ENCODE assay signal across 30 cellular contexts in the genomic region with DNA sequence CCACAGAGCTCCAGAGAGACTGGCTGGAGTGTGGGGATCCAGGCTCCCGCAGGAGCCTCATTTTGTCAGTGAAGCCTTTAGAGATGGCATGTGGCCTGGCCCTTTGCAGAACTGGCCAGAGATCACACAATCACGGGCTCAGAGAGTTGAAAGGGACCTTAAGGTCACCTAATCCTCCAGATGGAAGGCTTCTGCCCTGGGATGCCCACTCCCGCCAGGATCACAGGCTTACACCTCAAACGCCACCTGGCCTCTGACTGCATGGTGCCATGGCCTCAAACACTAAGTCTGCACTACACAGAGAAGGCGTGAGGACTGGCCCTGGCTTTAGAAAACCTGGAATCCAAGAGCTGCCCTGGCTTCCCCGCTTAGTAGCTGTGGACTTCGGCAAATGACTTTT.
"Had no signal": no experiment of that assay in that cellular context is flagged by ENCODE, and none has a peak within 500 bp of the region (broad histone marks: within the 10 kb centered on the region; RNA-seq: fewer than 3 reads in every experiment).

No MANE protein-coding gene starts in this region.

- H3K4me3 ChIP-seq: body of pancreas, esophagus squamous epithelium, gastroesophageal sphincter, heart right ventricle had no signal

- H3K36me3 Mint-ChIP-seq: activated naive CD8-positive, alpha-beta T cell; T-cell had no signal

- H3K27ac Mint-ChIP-seq: activated CD4-positive, alpha-beta T cell treated with anti-CD3 and anti-CD28 coated beads, Interleukin-2, amount 10 ng/mL, durations not matched to agents 7 days and 5 days; activated CD8-positive, alpha-beta T cell treated with anti-CD3 and anti-CD28 coated beads for 36 hours; activated naive CD8-positive, alpha-beta T cell; activated T-helper 17 cell treated with anti-CD3 and anti-CD28 coated beads, Interleukin-2, amount 50 U/mL, for 72 hours; effector memory CD8-positive, alpha-beta T cell; T-cell; T-helper 1 cell treated with Interleukin-12 subunit alpha and Interleukin-12 subunit beta and Interleukin-4 antibody, amounts not matched to agents 30 μg/mL and 1 μg/mL, for 36 hours had no signal

- H3K27me3 ChIP-seq: body of pancreas, heart right ventricle had no signal

- H3K4me1 ChIP-seq: body of pancreas, gastroesophageal sphincter had no signal

- H3K36me3 ChIP-seq: esophagus squamous epithelium, gastroesophageal sphincter, heart right ventricle had no signal

- H3K27ac ChIP-seq: body of pancreas, epithelial cell of prostate, esophagus squamous epithelium, gastroesophageal sphincter, heart right ventricle had no signal

- ATAC-seq: activated CD8-positive, alpha-beta T cell treated with anti-CD3 and anti-CD28 coated beads for 36 hours; activated T-cell treated with anti-CD3 and anti-CD28 coated beads, Interleukin-2, amount 50 U/mL, for 4 hours; activated T-helper 17 cell treated with anti-CD3 and anti-CD28 coated beads, Interleukin-2, amount 50 U/mL, for 72 hours; body of pancreas; effector memory CD8-positive, alpha-beta T cell; gastroesophageal sphincter; heart right ventricle; T-cell had no signal

- H3K4me1 Mint-ChIP-seq: activated T-helper 17 cell treated with anti-CD3 and anti-CD28 coated beads, Interleukin-2, amount 50 U/mL, for 72 hours; T-cell had no signal

- H3K9me3 ChIP-seq: body of pancreas, esophagus squamous epithelium, gastroesophageal sphincter, heart right ventricle had no signal

- H3K4me3 Mint-ChIP-seq: activated CD4-positive, alpha-beta T cell treated with anti-CD3 and anti-CD28 coated beads, Interleukin-2, amount 10 ng/mL, durations not matched to agents 7 days and 5 days; activated CD8-positive, alpha-beta T cell treated with anti-CD3 and anti-CD28 coated beads for 36 hours; activated naive CD8-positive, alpha-beta T cell; activated T-cell treated with anti-CD3 and anti-CD28 coated beads, Interleukin-2, amount 50 U/mL, for 4 hours; activated T-helper 17 cell treated with anti-CD3 and anti-CD28 coated beads, Interleukin-2, amount 50 U/mL, for 72 hours; effector memory CD8-positive, alpha-beta T cell; T-cell; T-helper 1 cell treated with Interleukin-12 subunit alpha and Interleukin-12 subunit beta and Interleukin-4 antibody, amounts not matched to agents 30 μg/mL and 1 μg/mL, for 36 hours had no signal

- H3K9me3 Mint-ChIP-seq: activated CD4-positive, alpha-beta T cell treated with anti-CD3 and anti-CD28 coated beads, Interleukin-2, amount 10 ng/mL, durations not matched to agents 7 days and 5 days; activated CD8-positive, alpha-beta T cell treated with anti-CD3 and anti-CD28 coated beads for 36 hours; activated T-cell treated with anti-CD3 and anti-CD28 coated beads, Interleukin-2, amount 50 U/mL, for 4 hours; activated T-helper 17 cell treated with anti-CD3 and anti-CD28 coated beads, Interleukin-2, amount 50 U/mL, for 72 hours; effector memory CD8-positive, alpha-beta T cell; T-cell; T-helper 1 cell treated with Interleukin-12 subunit alpha and Interleukin-12 subunit beta and Interleukin-4 antibody, amounts not matched to agents 30 μg/mL and 1 μg/mL, for 36 hours had no signal

- DNase-seq: activated CD4-positive, alpha-beta T cell treated with anti-CD3 and anti-CD28 coated beads for 1 hour; activated CD4-positive, alpha-beta T cell treated with anti-CD3 and anti-CD28 coated beads for 4 hours; activated CD4-positive, alpha-beta T cell treated with anti-CD3 and anti-CD28 coated beads, Interleukin-2, amount 10 ng/mL, durations not matched to agents 7 days and 5 days; activated CD4-positive, alpha-beta T cell treated with anti-CD3 and anti-CD28 coated beads, Interleukin-2, amount 50 U/mL, for 4 hours; activated CD4-positive, CD25-positive, alpha-beta regulatory T cell; activated CD8-positive, alpha-beta memory T cell treated with anti-CD3 and anti-CD28 coated beads for 24 hours; activated CD8-positive, alpha-beta T cell treated with anti-CD3 and anti-CD28 coated beads for 36 hours; activated effector memory CD4-positive, alpha-beta T cell treated with Interleukin-2 at 50 U/mL for 16 hours; activated gamma-delta T cell treated with Interleukin-2 at 50 U/mL for 16 hours; activated naive CD4-positive, alpha-beta T cell treated with anti-CD3 and anti-CD28 coated beads, Interleukin-2, amount 50 U/mL, for 16 hours; activated naive CD4-positive, alpha-beta T cell treated with Interleukin-2 at 50 U/mL for 16 hours; activated T-cell treated with anti-CD3 and anti-CD28 coated beads, Interleukin-2, amount 50 U/mL, for 4 hours; amniotic stem cell; aorta; body of pancreas; cortex of kidney; dermis blood vessel endothelial cell; effector CD4-positive, alpha-beta T cell; effector memory CD8-positive, alpha-beta T cell; esophagus squamous epithelium; foreskin melanocyte; heart right ventricle; SW 1271; T-cell; T-helper 9 cell had no signal
